In the genomic region with DNA sequence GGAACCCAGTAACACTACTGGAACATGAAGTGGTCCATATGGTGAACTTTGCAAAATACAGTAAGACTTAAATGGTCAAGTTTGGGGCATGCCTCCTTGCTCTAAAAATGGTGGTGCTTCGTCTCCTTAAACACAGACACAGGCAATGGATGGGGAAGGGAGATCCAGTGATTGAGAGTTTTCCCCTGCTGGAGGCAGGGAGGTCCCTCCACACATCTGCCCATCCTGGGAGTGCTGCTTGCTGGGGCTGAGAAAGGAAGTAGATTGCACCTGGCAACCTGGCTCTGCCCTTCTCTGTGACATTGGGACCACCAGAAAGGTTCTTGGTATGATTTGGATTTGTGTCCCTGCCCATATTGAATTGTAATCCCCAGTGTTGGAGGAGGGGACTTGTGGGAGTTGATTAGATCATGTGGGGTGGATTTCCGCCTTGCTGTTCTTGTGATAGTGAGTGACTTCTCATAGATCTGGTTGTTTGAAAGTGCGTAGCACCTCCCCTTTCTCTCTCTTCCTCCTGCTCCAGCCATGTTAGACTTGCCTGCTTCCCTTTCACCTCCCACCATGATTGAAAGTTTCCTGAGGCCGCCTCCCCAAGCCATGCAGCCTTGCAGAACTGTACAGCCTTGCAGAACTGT, we compare ENCODE assay signal across 27 cellular contexts. TPM values are rescaled to one million over a fixed set of nuclear protein-coding genes. Genes with fewer than 3 reads are reported as not detected.
DNase-seq lines count a peak whose midpoint lies in the region; FAIRE-seq and TF ChIP-seq lines count a peak whose summit lies in the region.
"Had no signal": no experiment of that assay in that cellular context is flagged by ENCODE, and none has a peak within 500 bp of the region (broad histone marks: within the 10 kb centered on the region; RNA-seq: fewer than 3 reads in every experiment).

No MANE protein-coding gene starts in this region.

- H3K27me3 ChIP-seq in esophagus muscularis mucosa = peaks cover 0 to 29% (median 0%) of the 10 kb centered on the region in 4 donors
- peaks cover 0 to 11% of the 10 kb centered on the region in 2 experiments for H3K27me3 ChIP-seq in mesenchymal stem cell (ENCODE audit: control insufficient read depth in 1 of 2, insufficient read depth in 1 of 2, low read length in 2 of 2)
- H3K27me3 ChIP-seq: BE2C; BLaER1 treated with 17β-estradiol and CSF1 and Interleukin-3, amounts not matched to agents 10 nM and 100 nM had no signal

- no peak overlapping the region for H3K4ac ChIP-seq in mesenchymal stem cell (ENCODE audit: low read depth in 1 of 2, low read length in 2 of 2)

- intact Hi-C loops in esophagus muscularis mucosa (cut with DNase I) = no loop called here

- DNase-seq in NCI-H82 (lab: John Stamatoyannopoulos, UW) (peak; percentile 14), NCI-H82 treated with DMSO at 0.1 percent for 48 hours (lab: John Stamatoyannopoulos, UW; ENCODE audit: unreplicated experiment) (no peak), NCI-H69 (lab: John Stamatoyannopoulos, UW) (peak; percentile 22), esophagus muscularis mucosa (ENCODE audit: extremely low spot score) (peak; percentile 90), DMS114 treated with DMSO at 0.1 percent for 48 hours (lab: John Stamatoyannopoulos, UW; ENCODE audit: unreplicated experiment) (no peak), GM12891 (ENCODE audit: insufficient read length, low spot score) (no peak), mesenchymal stem cell (no peak)
- DNase-seq: ACHN; AML-193; BE2C; CD4-positive, alpha-beta T cell; CD8-positive, alpha-beta memory T cell; DMS 273 treated with DMSO at 0.1 percent for 48 hours; DMS53; DMS79 treated with DMSO at 0.1 percent for 48 hours; GF-D8; H7; HCEC 1CT had no signal

- no peaks in the 10 kb centered on the region for H3K36me3 ChIP-seq in esophagus muscularis mucosa
- H3K36me3 ChIP-seq in mesenchymal stem cell (ENCODE audit: control insufficient read depth in 1 of 2, insufficient read depth in 2 of 2, low read depth in 1 of 2, low read length in 2 of 2) = no peaks in the 10 kb centered on the region
- H3K36me3 ChIP-seq: BE2C; BLaER1 treated with 17β-estradiol and CSF1 and Interleukin-3, amounts not matched to agents 10 nM and 100 nM had no signal

- no peak for TF ChIP-seq POLR2A in esophagus muscularis mucosa (IDR thresholded peaks at IDR 0.05; ENCODE audit: low read depth)
- no peak for TF ChIP-seq POLR2A in GM12891 (IDR thresholded peaks at IDR 0.05; ENCODE audit: low read depth, low read length)

- no peak overlapping the region for H3K27ac ChIP-seq in esophagus muscularis mucosa (replicated peaks in 1 of 4)
- no peak overlapping the region for H3K27ac ChIP-seq in mesenchymal stem cell (ENCODE audit: low read length, poor library complexity, severe bottlenecking)
- H3K27ac ChIP-seq: 22Rv1; A549; BLaER1 treated with 17β-estradiol and CSF1 and Interleukin-3, amounts not matched to agents 10 nM and 100 nM had no signal

- H3K4me3 ChIP-seq in esophagus muscularis mucosa (no peak overlapping the region), mesenchymal stem cell (ENCODE audit: insufficient read depth in 1 of 2, low read depth in 1 of 2, low read length in 2 of 2) (no peak overlapping the region)
- H3K4me3 ChIP-seq: A549; BLaER1 treated with 17β-estradiol and CSF1 and Interleukin-3, amounts not matched to agents 10 nM and 100 nM had no signal

- WGBS in esophagus muscularis mucosa = 72% methylated on average over 4 of the region's 4 CpGs
- 69% methylated on average over 3 of the region's 4 CpGs for WGBS in mesenchymal stem cell

- H3K9ac ChIP-seq in mesenchymal stem cell (ENCODE audit: low read length) = no peak overlapping the region
- H3K9ac ChIP-seq: BLaER1 treated with 17β-estradiol and CSF1 and Interleukin-3, amounts not matched to agents 10 nM and 100 nM had no signal

- FAIRE-seq in GM12891 (lab: Jason Lieb, UNC) = no peak
- FAIRE-seq: A549, D721Med, GM12892, H1 had no signal

- H3K4me1 ChIP-seq in esophagus muscularis mucosa (no peaks in the 10 kb centered on the region), mesenchymal stem cell (ENCODE audit: control insufficient read depth, insufficient read depth, low read depth, low read length) (no peaks in the 10 kb centered on the region)
- H3K4me1 ChIP-seq: A549, BE2C had no signal

- H3K14ac ChIP-seq in mesenchymal stem cell (ENCODE audit: low read length in 2 of 2) = no peak overlapping the region

- H3K9me3 ChIP-seq in esophagus muscularis mucosa (no peaks in the 10 kb centered on the region), mesenchymal stem cell (ENCODE audit: control insufficient read depth, low read length) (no peaks in the 10 kb centered on the region)
- H3K9me3 ChIP-seq: A549, BE2C had no signal

- H2BK5ac ChIP-seq in mesenchymal stem cell (ENCODE audit: low read depth, low read length, poor library complexity, severe bottlenecking) = no peak overlapping the region

- H2BK12ac ChIP-seq in mesenchymal stem cell (ENCODE audit: low read length in 2 of 2) = no peak overlapping the region

- H2AK5ac ChIP-seq in mesenchymal stem cell (ENCODE audit: low read length, severe bottlenecking) = no peak overlapping the region

- no peak overlapping the region for H3K18ac ChIP-seq in mesenchymal stem cell (ENCODE audit: low read depth in 1 of 2, low read length in 2 of 2)

- H2AFZ ChIP-seq in mesenchymal stem cell (ENCODE audit: low read depth, low read length) = no peak overlapping the region

- H4K8ac ChIP-seq in mesenchymal stem cell (ENCODE audit: low read length) = no peak overlapping the region

- H3K79me1 ChIP-seq in mesenchymal stem cell (replicated peaks; ENCODE audit: low read length, poor library complexity, severe bottlenecking) = no peaks in the 10 kb centered on the region

- no peak for TF ChIP-seq EP300 in esophagus muscularis mucosa (IDR thresholded peaks at IDR 0.05)

- no peak overlapping the region for H4K91ac ChIP-seq in mesenchymal stem cell (ENCODE audit: low read length)

- no peak overlapping the region for H2BK15ac ChIP-seq in mesenchymal stem cell (ENCODE audit: low read depth, poor library complexity, severe bottlenecking)

- TF ChIP-seq CTCF in esophagus muscularis mucosa (IDR thresholded peaks at IDR 0.05) = no peak

- H2BK120ac ChIP-seq in mesenchymal stem cell (ENCODE audit: low read depth, low read length) = no peak overlapping the region

- no peak overlapping the region for H3K23ac ChIP-seq in mesenchymal stem cell (ENCODE audit: low read length in 2 of 2)

- no peak overlapping the region for H3K4me2 ChIP-seq in mesenchymal stem cell (ENCODE audit: low read length, poor library complexity, severe bottlenecking)
- H3K4me2 ChIP-seq: A549 had no signal

TF ChIP-seq in GM12891, 5 proteins besides CTCF, POLR2A, EP300 and RAD21:
- TF ChIP-seq TAF1 (IDR thresholded peaks at IDR 0.05; ENCODE audit: low read depth, low read length) (no peak), POLR2AphosphoS5 (IDR thresholded peaks at IDR 0.05; ENCODE audit: low read depth, low read length) (no peak), PAX5 (IDR thresholded peaks at IDR 0.05; ENCODE audit: insufficient read depth, low read length, severe bottlenecking) (no peak)

RNA-seq across cellular contexts. Expression of gene SKOR2, which starts 35.4 kb away (rescaled TPM):
- total RNA-seq in esophagus muscularis mucosa = not detected
- polyA plus RNA-seq in GM12891 (2012; ENCODE audit: low read depth, missing spikeins) = not detected
- not detected for polyA plus RNA-seq in mesenchymal stem cell (2013, experiment 1 of 2)
- not detected for polyA plus RNA-seq in mesenchymal stem cell (2013, experiment 2 of 2)
- total RNA-seq: CD4-positive, alpha-beta T cell; CD8-positive, alpha-beta memory T cell; Daoy; G401 had no signal
- polyA plus RNA-seq: A549; CD14-positive monocyte; CD8-positive, alpha-beta memory T cell had no signal

Comparison
In these comparisons a context has a peak if more than half of its experiments do, and no peak if none do; other contexts are left out.
1. DNase-seq: peak in NCI-H82 (single experiment), NCI-H69 (single experiment) and esophagus muscularis mucosa (single experiment); none in NCI-H82 treated with DMSO at 0.1 percent for 48 hours (single experiment), DMS114 treated with DMSO at 0.1 percent for 48 hours (single experiment), GM12891 (single experiment) and mesenchymal stem cell (single experiment).